Comparison of ENCODE assay signal across 12 cellular contexts in genomic region chr11:111941963-111942362, GRCh38. TPM values are rescaled to one million over a fixed set of nuclear protein-coding genes. Genes with fewer than 3 reads are reported as not detected.
A peak's percentile ranks its signal among the peaks of the same experiment; 100 is the strongest.
DNase-seq lines count a peak whose midpoint lies in the region; FAIRE-seq and TF ChIP-seq lines count a peak whose summit lies in the region.
"Had no signal": no experiment of that assay in that cellular context is flagged by ENCODE, and none has a peak within 500 bp of the region (broad histone marks: within the 10 kb centered on the region; RNA-seq: fewer than 3 reads in every experiment).

No MANE protein-coding gene starts in this region.

- H3K9me3 Mint-ChIP-seq in activated CD4-positive, alpha-beta T cell treated with anti-CD3 and anti-CD28 coated beads, Interleukin-2, amount 10 ng/mL, durations not matched to agents 24 days and 14 days = no peaks in the 10 kb centered on the region
- H3K9me3 Mint-ChIP-seq: T-cell had no signal

- peak; percentile 81 for FAIRE-seq in keratinocyte (lab: Jason Lieb, UNC)

- H3K9me3 ChIP-seq in keratinocyte (ENCODE audit: control insufficient read depth, low read depth, low read length) = no peaks in the 10 kb centered on the region

- H3K4me3 Mint-ChIP-seq in activated CD4-positive, alpha-beta T cell treated with anti-CD3 and anti-CD28 coated beads, Interleukin-2, amount 10 ng/mL, durations not matched to agents 24 days and 14 days = no peak overlapping the region
- H3K4me3 Mint-ChIP-seq: T-cell had no signal

- TF ChIP-seq CTCF in astrocyte of the spinal cord (IDR thresholded peaks at IDR 0.05; ENCODE audit: low read depth, low read length) = no peak
- no peak for TF ChIP-seq CTCF in keratinocyte (optimal IDR thresholded peaks at IDR 0.05 in 1 of 3, IDR thresholded peaks at IDR 0.05 in 1 of 3, conservative IDR thresholded peaks at IDR 0.05 in 1 of 3; ENCODE audit: extremely low read depth in 1 of 3, insufficient read depth in 2 of 3, low read length in 3 of 3)

- H3K36me3 Mint-ChIP-seq in activated CD4-positive, alpha-beta T cell treated with anti-CD3 and anti-CD28 coated beads, Interleukin-2, amount 10 ng/mL, durations not matched to agents 24 days and 14 days (ENCODE audit: low read depth) = peaks cover 14% of the 10 kb centered on the region

- H3K4me1 Mint-ChIP-seq in activated CD4-positive, alpha-beta T cell treated with anti-CD3 and anti-CD28 coated beads, Interleukin-2, amount 10 ng/mL, durations not matched to agents 24 days and 14 days = peaks cover 47% of the 10 kb centered on the region

- H3K27me3 ChIP-seq in keratinocyte (ENCODE audit: control insufficient read depth, extremely low read depth, insufficient read depth, low read length) = no peaks in the 10 kb centered on the region

- no peaks in the 10 kb centered on the region for H3K36me3 ChIP-seq in keratinocyte (ENCODE audit: control insufficient read depth in 2 of 2, extremely low read depth in 1 of 2, insufficient read depth in 2 of 2, low read length in 2 of 2)

- H3K4me1 ChIP-seq in keratinocyte (ENCODE audit: control insufficient read depth, extremely low read depth, insufficient read depth, low read length) = peaks cover 50% of the 10 kb centered on the region

- dilution Hi-C loops in keratinocyte (cut with MboI; ENCODE audit: extremely low pct_ligation_motif_present, low sequenced_read_pairs) = no loop called here

- H3K79me2 ChIP-seq in keratinocyte (ENCODE audit: control insufficient read depth, insufficient read depth, low read length) = no peaks in the 10 kb centered on the region

- H3K27ac ChIP-seq in keratinocyte (ENCODE audit: control insufficient read depth, insufficient read depth, low read length) (peak overlapping the region; percentile 75), temporal lobe (ENCODE audit: low read depth, low read length) (peak overlapping the region; percentile 90)

- H3K9me1 ChIP-seq in keratinocyte (ENCODE audit: control insufficient read depth, extremely low read depth, insufficient read depth, low read length) = no peaks in the 10 kb centered on the region

- in situ Hi-C loops in astrocyte of the spinal cord (cut with HindIII; ENCODE audit: low sequenced_read_pairs) = no loop called here

- DNase-seq in activated CD4-positive, alpha-beta T cell treated with anti-CD3 and anti-CD28 coated beads, Interleukin-2, amount 10 ng/mL, durations not matched to agents 24 days and 14 days = no peak
- no peak for DNase-seq in activated CD4-positive, alpha-beta T cell treated with anti-CD3 and anti-CD28 coated beads for 1 hour
- peak; percentile 19 for DNase-seq in astrocyte of the spinal cord (ENCODE audit: low read depth, low spot score)
- peak; percentile 62 for DNase-seq in keratinocyte (ENCODE audit: low read depth, low spot score)
- DNase-seq in retina = no peak
- no peak for DNase-seq in DMS114 treated with DMSO at 0.1 percent for 48 hours (lab: John Stamatoyannopoulos, UW; ENCODE audit: unreplicated experiment)
- no peak for DNase-seq in effector CD8-positive, alpha-beta T cell (lab: John Stamatoyannopoulos, UW)
- DNase-seq: kidney glomerular epithelial cell, NCI-H526 treated with DMSO at 0.1 percent for 48 hours, T-cell had no signal

- peak overlapping the region; percentile 34 for H3K4me2 ChIP-seq in keratinocyte (ENCODE audit: control insufficient read depth, extremely low read depth, insufficient read depth, low read depth, low read length)

- no peak overlapping the region for H3K4me3 ChIP-seq in astrocyte of the spinal cord (ENCODE audit: low read depth, low read length)
- no peak overlapping the region for H3K4me3 ChIP-seq in keratinocyte (ENCODE audit: control insufficient read depth in 2 of 3, extremely low read depth in 1 of 3, insufficient read depth in 2 of 3, low read depth in 1 of 3, low read length in 3 of 3)

- intact Hi-C loops in activated CD4-positive, alpha-beta T cell treated with anti-CD3 and anti-CD28 coated beads, Interleukin-2, amount 10 ng/mL, durations not matched to agents 24 days and 14 days (cut with micrococcal nuclease) = no loop called here

- no peaks in the 10 kb centered on the region for H3K27me3 Mint-ChIP-seq in activated CD4-positive, alpha-beta T cell treated with anti-CD3 and anti-CD28 coated beads, Interleukin-2, amount 10 ng/mL, durations not matched to agents 24 days and 14 days
- H3K27me3 Mint-ChIP-seq: T-cell had no signal

- H3K27ac Mint-ChIP-seq in activated CD4-positive, alpha-beta T cell treated with anti-CD3 and anti-CD28 coated beads, Interleukin-2, amount 10 ng/mL, durations not matched to agents 24 days and 14 days = peak overlapping the region; percentile 14
- H3K27ac Mint-ChIP-seq: T-cell had no signal

- H3K9ac ChIP-seq in keratinocyte (ENCODE audit: control insufficient read depth, extremely low read depth, insufficient read depth, low read length) = peak overlapping the region; percentile 8

- peak overlapping the region; percentile 1 for H2AFZ ChIP-seq in keratinocyte (ENCODE audit: control insufficient read depth, low read length)

- H4K20me1 ChIP-seq in keratinocyte (ENCODE audit: control insufficient read depth, extremely low read depth, insufficient read depth, low read length) = no peaks in the 10 kb centered on the region

RNA-seq across cellular contexts. Expression of gene DIXDC1, which starts 4.8 kb away (rescaled TPM):
- total RNA-seq in activated CD4-positive, alpha-beta T cell treated with anti-CD3 and anti-CD28 coated beads, Interleukin-2, amount 10 ng/mL, durations not matched to agents 24 days and 14 days = 22.2 and 23.3 TPM in 2 replicates
- polyA plus RNA-seq in keratinocyte = 5.9 to 13.2 TPM (median 7.8 TPM) in 3 replicates
- 20.1 TPM for polyA plus RNA-seq in keratinocyte (2011; ENCODE audit: low read depth)
- 11.0 and 15.2 TPM in 2 replicates for polyA plus RNA-seq in keratinocyte (2011; cell fraction: cytosol; rRNA removed)
- polyA plus RNA-seq in keratinocyte (2011; cell fraction: nucleus; rRNA removed) = 11.4 and 12.8 TPM in 2 replicates
- polyA plus RNA-seq in keratinocyte (2012; ENCODE audit: low replicate concordance) = 4.3 and 6.6 TPM in 2 replicates
- 3.8 to 17.6 TPM (median 10.7 TPM) in 3 replicates for polyA minus RNA-seq in keratinocyte
- polyA minus RNA-seq in keratinocyte (2011; cell fraction: cytosol; rRNA and poly(A)+ RNA removed) = 14.0 TPM
- 13.1 and 24.3 TPM in 2 replicates for polyA minus RNA-seq in keratinocyte (2011; cell fraction: nucleus; rRNA and poly(A)+ RNA removed)
- total RNA-seq in temporal lobe = 66.6 TPM

RNA-seq across cellular contexts. Expression of gene C11orf52, which starts 23.2 kb away (rescaled TPM):
- not detected in 2 replicates for total RNA-seq in activated CD4-positive, alpha-beta T cell treated with anti-CD3 and anti-CD28 coated beads, Interleukin-2, amount 10 ng/mL, durations not matched to agents 24 days and 14 days
- polyA plus RNA-seq in keratinocyte = 2.9 to 5.5 TPM (median 3.5 TPM) in 3 replicates
- polyA plus RNA-seq in keratinocyte (2011; ENCODE audit: low read depth) = 4.3 TPM
- 3.1 and 3.3 TPM in 2 replicates for polyA plus RNA-seq in keratinocyte (2011; cell fraction: cytosol; rRNA removed)
- 3.0 and 4.4 TPM in 2 replicates for polyA plus RNA-seq in keratinocyte (2011; cell fraction: nucleus; rRNA removed)
- polyA plus RNA-seq in keratinocyte (2012; ENCODE audit: low replicate concordance) = 2.7 and 7.3 TPM in 2 replicates
- 0.58 to 4.4 TPM (median 0.89 TPM) in 3 replicates for polyA minus RNA-seq in keratinocyte
- not detected for polyA minus RNA-seq in keratinocyte (2011; cell fraction: cytosol; rRNA and poly(A)+ RNA removed)
- polyA minus RNA-seq in keratinocyte (2011; cell fraction: nucleus; rRNA and poly(A)+ RNA removed) = 0.53 TPM in 1 of 2 replicates, not detected in the other
- not detected for total RNA-seq in temporal lobe
- total RNA-seq: T-cell had no signal

RNA-seq across cellular contexts. Expression of gene HSPB2, which starts 29.4 kb away (rescaled TPM):
- not detected in 2 replicates for total RNA-seq in activated CD4-positive, alpha-beta T cell treated with anti-CD3 and anti-CD28 coated beads, Interleukin-2, amount 10 ng/mL, durations not matched to agents 24 days and 14 days
- 0.08 to 0.98 TPM (median 0.22 TPM) in 3 replicates for polyA plus RNA-seq in keratinocyte
- polyA plus RNA-seq in keratinocyte (2011; ENCODE audit: low read depth) = not detected
- polyA plus RNA-seq in keratinocyte (2011; cell fraction: cytosol; rRNA removed) = 0.55 TPM in 1 of 2 replicates, not detected in the other
- polyA plus RNA-seq in keratinocyte (2011; cell fraction: nucleus; rRNA removed) = 0.28 and 0.40 TPM in 2 replicates
- polyA plus RNA-seq in keratinocyte (2012; ENCODE audit: low replicate concordance) = 0.48 and 1.2 TPM in 2 replicates
- polyA minus RNA-seq in keratinocyte = 0.63 TPM in 1 of 3 replicates, not detected in the others
- not detected for polyA minus RNA-seq in keratinocyte (2011; cell fraction: cytosol; rRNA and poly(A)+ RNA removed)
- polyA minus RNA-seq in keratinocyte (2011; cell fraction: nucleus; rRNA and poly(A)+ RNA removed) = not detected in 2 replicates
- 0.25 TPM for total RNA-seq in temporal lobe
- total RNA-seq: A673, T-cell had no signal

RNA-seq across cellular contexts. Expression of gene CRYAB, which starts 30.4 kb away (rescaled TPM):
- not detected in 2 replicates for total RNA-seq in activated CD4-positive, alpha-beta T cell treated with anti-CD3 and anti-CD28 coated beads, Interleukin-2, amount 10 ng/mL, durations not matched to agents 24 days and 14 days
- polyA plus RNA-seq in keratinocyte = 7.4 to 47.9 TPM (median 11.0 TPM) in 3 replicates
- polyA plus RNA-seq in keratinocyte (2011; ENCODE audit: low read depth) = 264 TPM
- 61.4 and 90.5 TPM in 2 replicates for polyA plus RNA-seq in keratinocyte (2011; cell fraction: cytosol; rRNA removed)
- 56.5 and 64.7 TPM in 2 replicates for polyA plus RNA-seq in keratinocyte (2011; cell fraction: nucleus; rRNA removed)
- polyA plus RNA-seq in keratinocyte (2012; ENCODE audit: low replicate concordance) = 11.6 and 2,032 TPM in 2 replicates
- polyA minus RNA-seq in keratinocyte = 2.3 to 18.6 TPM (median 15.9 TPM) in 3 replicates
- polyA minus RNA-seq in keratinocyte (2011; cell fraction: cytosol; rRNA and poly(A)+ RNA removed) = 9.0 TPM
- polyA minus RNA-seq in keratinocyte (2011; cell fraction: nucleus; rRNA and poly(A)+ RNA removed) = 18.0 and 22.3 TPM in 2 replicates
- 7.4 TPM for total RNA-seq in temporal lobe

Comparison
In these comparisons a context has a peak if more than half of its experiments do, and no peak if none do; other contexts are left out.
1. DNase-seq: peak in astrocyte of the spinal cord (single experiment) and keratinocyte (single experiment); none in activated CD4-positive, alpha-beta T cell treated with anti-CD3 and anti-CD28 coated beads, Interleukin-2, amount 10 ng/mL, durations not matched to agents 24 days and 14 days (single experiment), activated CD4-positive, alpha-beta T cell treated with anti-CD3 and anti-CD28 coated beads for 1 hour (single experiment), retina (single experiment), DMS114 treated with DMSO at 0.1 percent for 48 hours (single experiment) and effector CD8-positive, alpha-beta T cell (single experiment).